ENCODE assay signal across 8 cellular contexts in the genomic region with DNA sequence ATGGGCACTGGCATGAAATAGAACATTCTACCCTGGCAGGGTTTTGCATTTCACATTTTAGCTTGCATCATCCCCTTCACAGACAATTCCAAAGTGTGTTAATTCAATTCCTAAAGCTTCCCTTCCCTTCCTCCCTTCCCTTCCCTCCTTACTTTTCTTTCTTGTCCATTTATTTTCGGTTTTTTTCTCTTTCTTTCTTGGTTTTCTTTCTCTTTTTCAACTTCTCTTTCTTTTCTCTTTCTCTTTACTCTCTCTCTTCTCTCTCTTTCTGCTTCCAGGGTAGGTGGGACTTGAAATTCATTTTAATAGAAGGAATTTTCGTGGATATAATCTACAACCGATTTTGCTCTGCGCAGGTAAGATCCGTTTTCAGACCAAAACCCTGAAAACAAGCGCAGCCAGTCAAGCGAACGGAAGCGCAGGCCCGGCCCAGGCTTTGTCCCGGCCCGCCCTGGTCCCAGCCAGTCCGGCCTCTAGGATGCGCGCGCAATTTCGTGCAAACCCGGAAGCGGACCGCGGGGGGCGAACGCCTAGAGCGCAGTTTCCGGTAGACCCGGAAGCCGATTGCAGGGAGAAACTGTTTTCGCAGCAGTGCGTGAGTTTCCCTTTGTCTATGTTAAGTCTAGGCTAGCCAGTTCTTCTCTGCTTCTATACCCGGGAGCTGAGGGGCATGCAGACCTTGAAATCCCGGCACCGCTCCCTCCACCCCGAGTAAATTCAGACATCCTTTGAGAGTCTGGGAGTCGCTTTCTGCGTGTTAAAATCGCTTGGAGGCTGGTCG. TPM values are rescaled to one million over a fixed set of nuclear protein-coding genes. Genes with fewer than 3 reads are reported as not detected.
DNase-seq lines count a peak whose midpoint lies in the region; ATAC-seq and TF ChIP-seq lines count a peak whose summit lies in the region.

Gene ZNF528, plus strand, starts transcription at position 540 of the 781 bp plus-strand sequence. CDS start 4,165 bp downstream, outside the sequence.

- H3K4me3 ChIP-seq in AG09309 (ENCODE audit: control insufficient read depth, low read depth, low read length): peak within 1 kb of the TSS; percentile 84
- peak within 1 kb of the TSS; percentile 80 for H3K4me3 ChIP-seq in Loucy (ENCODE audit: low read length, poor library complexity, severe bottlenecking)
- H3K4me3 ChIP-seq in tibial artery: peak within 1 kb of the TSS; percentile 61 to 67

- H3K27ac ChIP-seq in tibial artery: peak within 1 kb of the TSS; percentile 49 to 70

- H3K79me2 ChIP-seq in Loucy (ENCODE audit: insufficient read depth, low read length): peaks cover 40% of the 10 kb centered on the region

- no peaks in the 10 kb centered on the region for H4K20me1 ChIP-seq in Loucy (ENCODE audit: insufficient read depth, low read length, poor library complexity, severe bottlenecking)

- intact Hi-C loops in T-helper 1 cell treated with Interleukin-12 subunit alpha and Interleukin-12 subunit beta and Interleukin-4 antibody, amounts not matched to agents 30 ng/mL and 1 ng/mL, for 36 hours (cut with micrococcal nuclease): loop anchor here (1.0 to 5.0 kb wide), 9 partner anchors 28 to 1123 kb away; partner anchors contain the start of genes ZNF160, ZNF320, ZNF610 and ZNF808
- intact Hi-C loops in Right ventricle myocardium superior (cut with DNase I): no loop called here
- intact Hi-C loops in posterior cingulate gyrus (cut with DNase I): loop anchor here (2.0 kb wide), 1 partner anchor 27 kb away; no protein-coding TSS in a partner anchor
- intact Hi-C loops in tibial artery (cut with DNase I; ENCODE audit: low total_unique reads): no loop called here

- H3K4me1 ChIP-seq in Loucy (ENCODE audit: insufficient read depth, low read length, poor library complexity, severe bottlenecking) (peaks cover 6% of the 10 kb centered on the region), tibial artery (peaks cover 0 to 20% (median 17%) of the 10 kb centered on the region in 4 donors)

- peak within 1 kb of the TSS; percentile 90 for H3K9ac ChIP-seq in Loucy (ENCODE audit: low read depth, low read length, poor library complexity, severe bottlenecking)

- H3K9me3 ChIP-seq in Loucy (ENCODE audit: insufficient read depth, low read depth, low read length): no peaks in the 10 kb centered on the region
- H3K9me3 ChIP-seq in tibial artery: peaks cover 0 to 22% (median 12%) of the 10 kb centered on the region in 3 donors

- H3K4me2 ChIP-seq in Loucy (ENCODE audit: low read depth, low read length, poor library complexity, severe bottlenecking): peak within 1 kb of the TSS; percentile 74

- peak; percentile 55 for DNase-seq in AG09309 (ENCODE audit: low read depth)
- DNase-seq in GM19238 (ENCODE audit: insufficient read length, low spot score): peak; percentile 92
- peak; percentile 90 for DNase-seq in amniotic epithelial cell (ENCODE audit: low read depth)
- DNase-seq in Right ventricle myocardium superior: peak; percentile 98
- peak; percentile 88 to 98 (median 96) for DNase-seq in posterior cingulate gyrus
- DNase-seq in tibial artery: peak; percentile 96 to 97

- peak within 1 kb of the TSS; percentile 56 for H2AFZ ChIP-seq in Loucy (ENCODE audit: low read length)

- no peaks in the 10 kb centered on the region for H3F3A ChIP-seq in Loucy (ENCODE audit: low read depth)

- peak; percentile 100 for ATAC-seq in Right ventricle myocardium superior (ENCODE audit: poor library complexity)

- no peaks in the 10 kb centered on the region for H3K9me2 ChIP-seq in Loucy (replicated peaks; ENCODE audit: low read depth, low read length)

- no peaks in the 10 kb centered on the region for H3K27me3 ChIP-seq in Loucy (ENCODE audit: insufficient read depth, low read length, poor library complexity, severe bottlenecking)
- no peaks in the 10 kb centered on the region for H3K27me3 ChIP-seq in tibial artery

- H3K36me3 ChIP-seq in Loucy (ENCODE audit: insufficient read depth, low read length) (no peaks in the 10 kb centered on the region), tibial artery (peaks cover 59 to 68% (median 61%) of the 10 kb centered on the region in 3 donors)

- TF ChIP-seq CTCF in AG09309 (IDR thresholded peaks at IDR 0.05; ENCODE audit: control insufficient read depth, insufficient read depth, low read depth, low read length, missing control alignments) (no peak), Loucy (conservative IDR thresholded peaks at IDR 0.05; ENCODE audit: low read length) (no peak), tibial artery (IDR thresholded peaks at IDR 0.05) (no peak)

RNA-seq across cellular contexts. Expression of gene ZNF528, which starts in this region (rescaled TPM):
- 12.4 and 14.1 TPM in 2 replicates for total RNA-seq in T-helper 1 cell treated with Interleukin-12 subunit alpha and Interleukin-12 subunit beta and Interleukin-4 antibody, amounts not matched to agents 30 ng/mL and 1 ng/mL, for 36 hours
- 10.8 TPM for total RNA-seq in Right ventricle myocardium superior

Comparison
In these comparisons a context has a peak if more than half of its experiments do, and no peak if none do; other contexts are left out.
1. Peak in every context shown above with its lines: DNase-seq, ATAC-seq, H3K4me3 ChIP-seq and H3K27ac ChIP-seq.
2. intact Hi-C loops: an anchor here in T-helper 1 cell treated with Interleukin-12 subunit alpha and Interleukin-12 subunit beta and Interleukin-4 antibody, amounts not matched to agents 30 ng/mL and 1 ng/mL, for 36 hours (1.0 to 5.0 kb wide) and posterior cingulate gyrus (2.0 kb wide); none called in Right ventricle myocardium superior and tibial artery.